8 cellular contexts compared by ENCODE assay signal in the genomic region with DNA sequence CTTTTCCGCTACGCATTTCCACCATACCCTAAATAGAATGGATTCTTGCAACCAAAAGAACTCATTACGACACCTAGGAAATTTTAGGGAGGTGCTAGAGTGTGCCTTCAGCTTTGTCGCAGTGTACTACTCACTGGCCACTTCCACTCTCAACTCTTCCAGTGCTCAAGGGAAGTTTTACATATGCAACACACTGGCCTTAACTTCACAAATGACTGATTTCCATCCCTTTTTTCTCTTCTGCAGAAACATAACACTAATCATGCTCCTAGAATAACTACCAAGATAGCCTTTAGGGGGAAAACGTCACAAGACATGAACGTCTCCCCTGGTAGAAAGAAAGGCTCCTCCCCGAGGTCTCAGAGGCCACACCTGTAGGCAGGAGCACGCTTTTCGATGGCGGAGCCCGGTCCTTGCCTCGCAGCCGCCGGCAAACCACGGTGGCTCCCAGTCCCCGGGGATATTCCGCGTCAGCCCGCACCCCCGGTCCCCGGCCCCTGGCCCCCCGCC.
DNase-seq lines count a peak whose midpoint lies in the region; ATAC-seq and TF ChIP-seq lines count a peak whose summit lies in the region.

No MANE protein-coding gene starts in this region.

- ATAC-seq in HG02610 (IDR thresholded peaks at IDR 0.05; ENCODE audit: unreplicated experiment): peak; percentile 65

- H3K27me3 Mint-ChIP-seq in T-helper 2 cell treated with Interferon-gamma antibody and Interleukin-4, amounts not matched to agents 5 μg/mL and 100 μg/mL, for 36 hours (ENCODE audit: low read depth): no peaks in the 10 kb centered on the region

- no peaks in the 10 kb centered on the region for H3K9me3 Mint-ChIP-seq in T-helper 2 cell treated with Interferon-gamma antibody and Interleukin-4, amounts not matched to agents 5 μg/mL and 100 μg/mL, for 36 hours

- in situ Hi-C loops in GM13977 (cut with MboI; ENCODE audit: low pct_unique_long_range_greater_than_20kb, low sequenced_read_pairs, unreplicated experiment): no loop called here

- no peak for TF ChIP-seq CTCF in GM13977 (IDR thresholded peaks at IDR 0.05; ENCODE audit: extremely low read depth, insufficient read depth, missing control alignments)

- peak overlapping the region; percentile 97 for H3K4me3 Mint-ChIP-seq in T-helper 2 cell treated with Interferon-gamma antibody and Interleukin-4, amounts not matched to agents 5 μg/mL and 100 μg/mL, for 36 hours

- DNase-seq in GM13977 (ENCODE audit: low spot score): peak; percentile 85
- DNase-seq in NAMALWA (ENCODE audit: low spot score): peak; percentile 87
- peak; percentile 72 for DNase-seq in T-helper 2 cell treated with Interferon-gamma antibody and Interleukin-4, amounts not matched to agents 5 μg/mL and 100 μg/mL, for 36 hours (ENCODE audit: low spot score)
- DNase-seq in astrocyte of the hippocampus (ENCODE audit: low read depth, low spot score): peak; percentile 75
- DNase-seq in iPS-NIHi7 (ENCODE audit: extremely low spot score): peak; percentile 85
- peak; percentile 53 to 61 for DNase-seq in stimulated activated CD4-positive, alpha-beta T cell treated with anti-CD3 and anti-CD28 coated beads, Interleukin-12 subunit alpha, Interleukin-12 subunit beta, amount 100 ng/mL, for 24 hours (ENCODE audit: low read depth in 2 of 2)
- no peak for DNase-seq in DMS153 treated with DMSO at 0.1 percent for 48 hours (lab: John Stamatoyannopoulos, UW; ENCODE audit: unreplicated experiment)

- peaks cover 33% of the 10 kb centered on the region for H3K4me1 Mint-ChIP-seq in T-helper 2 cell treated with Interferon-gamma antibody and Interleukin-4, amounts not matched to agents 5 μg/mL and 100 μg/mL, for 36 hours (ENCODE audit: low read depth)

- peak overlapping the region; percentile 100 for H3K27ac Mint-ChIP-seq in T-helper 2 cell treated with Interferon-gamma antibody and Interleukin-4, amounts not matched to agents 5 μg/mL and 100 μg/mL, for 36 hours

- peaks cover 11% of the 10 kb centered on the region for H3K36me3 Mint-ChIP-seq in T-helper 2 cell treated with Interferon-gamma antibody and Interleukin-4, amounts not matched to agents 5 μg/mL and 100 μg/mL, for 36 hours (ENCODE audit: low read depth)
